ENCODE assay signal across 9 cellular contexts in the genomic region with DNA sequence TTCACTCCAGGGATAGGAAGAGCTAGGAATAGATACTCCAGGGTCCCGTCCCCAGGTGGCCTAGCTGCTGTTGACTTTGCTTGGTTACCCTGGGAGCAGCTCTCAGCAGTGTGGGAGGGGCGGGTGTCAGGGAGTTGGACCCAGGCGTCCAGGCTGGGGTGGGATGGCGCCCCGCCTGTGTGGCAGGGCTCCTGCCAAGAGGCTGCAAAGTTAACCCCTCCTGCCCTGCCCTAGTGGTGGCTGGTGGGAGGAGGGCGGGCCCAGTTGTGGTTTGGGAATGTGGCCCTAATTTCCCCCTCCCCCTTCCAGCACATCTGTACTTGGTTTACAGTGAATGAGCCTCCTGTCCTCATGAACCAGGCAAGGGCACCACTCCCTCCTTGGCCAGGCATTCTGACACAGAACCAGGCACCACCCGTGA. TPM values are rescaled to one million over a fixed set of nuclear protein-coding genes. Genes with fewer than 3 reads are reported as not detected.
DNase-seq lines count a peak whose midpoint lies in the region; ATAC-seq and TF ChIP-seq lines count a peak whose summit lies in the region.
"Had no signal": no experiment of that assay in that cellular context is flagged by ENCODE, and none has a peak within 500 bp of the region (broad histone marks: within the 10 kb centered on the region; RNA-seq: fewer than 3 reads in every experiment).

No MANE protein-coding gene starts in this region.

- H3K9me3 ChIP-seq in right atrium auricular region, result no peaks in the 10 kb centered on the region
- no peaks in the 10 kb centered on the region for H3K9me3 ChIP-seq in mucosa of stomach (ENCODE audit: control insufficient read depth, low read length)

- no peak for TF ChIP-seq CTCF in right atrium auricular region (IDR thresholded peaks at IDR 0.05)
- no peak for TF ChIP-seq CTCF in coronary artery (IDR thresholded peaks at IDR 0.05)

- H3K4me1 ChIP-seq in right atrium auricular region, result peaks cover 0 to 44% of the 10 kb centered on the region in 2 donors
- H3K4me1 ChIP-seq in mucosa of stomach (ENCODE audit: control insufficient read depth, insufficient read depth, low read length), result peaks cover 56% of the 10 kb centered on the region

- H3K36me3 ChIP-seq in right atrium auricular region, result no peaks in the 10 kb centered on the region
- H3K36me3 ChIP-seq in mucosa of stomach (ENCODE audit: control insufficient read depth, insufficient read depth, low read length), result no peaks in the 10 kb centered on the region

- DNase-seq in right atrium auricular region (ENCODE audit: low spot score) (no peak), Right ventricle myocardium inferior (ENCODE audit: missing footprints) (no peak), coronary artery (ENCODE audit: low spot score) (no peak), KBM-7 (no peak), DMS79 (lab: John Stamatoyannopoulos, UW) (no peak)

- ATAC-seq in Right ventricle myocardium inferior (no peak), HG02759 (IDR thresholded peaks at IDR 0.05; ENCODE audit: unreplicated experiment) (no peak), GM19455 (IDR thresholded peaks at IDR 0.05; ENCODE audit: unreplicated experiment) (no peak)

- H3K4me3 ChIP-seq in right atrium auricular region (no peak overlapping the region), coronary artery (peak overlapping the region; percentile 89), mucosa of stomach (ENCODE audit: low read length) (no peak overlapping the region)

- in situ Hi-C loops in KBM-7 (cut with MboI; ENCODE audit: low pct_unique_long_range_greater_than_20kb, low sequenced_read_pairs), result no loop called here

- intact Hi-C loops in Right ventricle myocardium inferior (cut with DNase I), result no loop called here

- H3K9ac ChIP-seq in mucosa of stomach (ENCODE audit: low read length), result peak overlapping the region; percentile 0

- H3K27ac ChIP-seq in right atrium auricular region (peak overlapping the region; percentile 75 to 79), coronary artery (peak overlapping the region; percentile 80 to 95)

- H3K27me3 ChIP-seq in right atrium auricular region (no peaks in the 10 kb centered on the region), mucosa of stomach (ENCODE audit: control insufficient read depth, insufficient read depth, low read length) (no peaks in the 10 kb centered on the region)

RNA-seq across cellular contexts. Expression of gene RARG, which starts 1.7 kb away (rescaled TPM):
- total RNA-seq in right atrium auricular region (10 to 100 TPM; 14.8 to 15.0 TPM), Right ventricle myocardium inferior (18.2 TPM)

RNA-seq across cellular contexts. Expression of gene ITGB7, which starts 26.6 kb away (rescaled TPM):
- total RNA-seq in right atrium auricular region (under 1 TPM in 1 of 2 donors, not detected in 1; 0.47 TPM), Right ventricle myocardium inferior (0.76 TPM)
- total RNA-seq: glomerular endothelial cell had no signal

RNA-seq across cellular contexts. Expression of gene ESPL1, which starts 34.4 kb away (rescaled TPM):
- total RNA-seq in right atrium auricular region, result under 1 TPM; 0.12 to 0.59 TPM
- total RNA-seq in Right ventricle myocardium inferior, result 0.97 TPM

RNA-seq across cellular contexts. Expression of gene CSAD, which starts 53.0 kb away (rescaled TPM):
- 1 to 10 TPM; 3.4 to 4.9 TPM for total RNA-seq in right atrium auricular region
- 10.8 TPM for total RNA-seq in Right ventricle myocardium inferior

RNA-seq across cellular contexts. Expression of gene ZNF740, which starts 53.2 kb away (rescaled TPM):
- 1 to 10 TPM; 5.9 to 7.4 TPM for total RNA-seq in right atrium auricular region
- 31.5 TPM for total RNA-seq in Right ventricle myocardium inferior
